In genomic region chr17:82767041-82767754, GRCh38 we compare ENCODE assay signal across 9 cellular contexts. TPM values are rescaled to one million over a fixed set of nuclear protein-coding genes. Genes with fewer than 3 reads are reported as not detected.
DNase-seq lines count a peak whose midpoint lies in the region; ATAC-seq and TF ChIP-seq lines count a peak whose summit lies in the region.
"Had no signal": no experiment of that assay in that cellular context is flagged by ENCODE, and none has a peak within 500 bp of the region (broad histone marks: within the 10 kb centered on the region; RNA-seq: fewer than 3 reads in every experiment).

No MANE protein-coding gene starts in this region.

- H3K9me3 Mint-ChIP-seq in CD4-positive, CD25-positive, alpha-beta regulatory T cell, result no peaks in the 10 kb centered on the region
- H3K9me3 Mint-ChIP-seq: IgD-negative memory B cell had no signal

- ATAC-seq in CD4-positive, CD25-positive, alpha-beta regulatory T cell (ENCODE audit: low read depth in 2 of 2), result no peak
- ATAC-seq in omental fat pad (ENCODE audit: low FRiP score) (no peak), GM18861 (IDR thresholded peaks at IDR 0.05; ENCODE audit: unreplicated experiment) (no peak), HG02642 (IDR thresholded peaks at IDR 0.05; ENCODE audit: poor library complexity, unreplicated experiment) (no peak)

- no peaks in the 10 kb centered on the region for H3K27me3 ChIP-seq in CD4-positive, CD25-positive, alpha-beta regulatory T cell (ENCODE audit: control insufficient read depth, insufficient read depth, low read length)
- no peaks in the 10 kb centered on the region for H3K27me3 ChIP-seq in WERI-Rb-1 (ENCODE audit: insufficient read depth, low read depth, severe bottlenecking)

- peaks cover 3 to 16% (median 9%) of the 10 kb centered on the region in 4 donors for H3K4me1 Mint-ChIP-seq in CD4-positive, CD25-positive, alpha-beta regulatory T cell

- H3K9me3 ChIP-seq in CD4-positive, CD25-positive, alpha-beta regulatory T cell (ENCODE audit: control insufficient read depth in 2 of 2, low read length in 2 of 2), result no peaks in the 10 kb centered on the region
- no peaks in the 10 kb centered on the region for H3K9me3 ChIP-seq in WERI-Rb-1 (ENCODE audit: severe bottlenecking)

- no peaks in the 10 kb centered on the region for H3K4me1 ChIP-seq in CD4-positive, CD25-positive, alpha-beta regulatory T cell (ENCODE audit: control insufficient read depth, insufficient read depth, low read length, poor library complexity, severe bottlenecking)

- H3K36me3 Mint-ChIP-seq in CD4-positive, CD25-positive, alpha-beta regulatory T cell, result peaks cover 39% of the 10 kb centered on the region

- DNase-seq in CD4-positive, CD25-positive, alpha-beta regulatory T cell, result peak in 1 of 3 donors; percentile 49
- peak; percentile 72 for DNase-seq in HuH-7 (ENCODE audit: low spot score)
- DNase-seq in WERI-Rb-1, result peak; percentile 85
- DNase-seq in fibroblast of gingiva (ENCODE audit: low read depth), result peak; percentile 29
- peak; percentile 49 for DNase-seq in omental fat pad (ENCODE audit: low spot score)
- no peak for DNase-seq in LoVo (ENCODE audit: low spot score)

- no peaks in the 10 kb centered on the region for H3K27me3 Mint-ChIP-seq in CD4-positive, CD25-positive, alpha-beta regulatory T cell
- H3K27me3 Mint-ChIP-seq: IgD-negative memory B cell had no signal

- peaks cover 38% of the 10 kb centered on the region for H3K36me3 ChIP-seq in CD4-positive, CD25-positive, alpha-beta regulatory T cell (ENCODE audit: control insufficient read depth, insufficient read depth, low read length)
- peaks cover 90% of the 10 kb centered on the region for H3K36me3 ChIP-seq in WERI-Rb-1

- TF ChIP-seq CTCF in WERI-Rb-1 (IDR thresholded peaks at IDR 0.05; ENCODE audit: low read depth, low read length) (peak; percentile 62), omental fat pad (IDR thresholded peaks at IDR 0.05) (no peak)

- no peak overlapping the region for H3K4me3 ChIP-seq in CD4-positive, CD25-positive, alpha-beta regulatory T cell (ENCODE audit: low read depth, low read length)
- H3K4me3 ChIP-seq in WERI-Rb-1 (ENCODE audit: low read depth, low read length), result no peak overlapping the region

- H3K27ac ChIP-seq in CD4-positive, CD25-positive, alpha-beta regulatory T cell (ENCODE audit: insufficient read depth, low read length, poor library complexity, severe bottlenecking), result no peak overlapping the region
- H3K27ac ChIP-seq in WERI-Rb-1, result no peak overlapping the region

- H3K4me3 Mint-ChIP-seq in CD4-positive, CD25-positive, alpha-beta regulatory T cell, result no peak overlapping the region
- H3K4me3 Mint-ChIP-seq: IgD-negative memory B cell had no signal

- peak overlapping the region in 2 of 3 donors; percentile 9 to 75 for H3K27ac Mint-ChIP-seq in CD4-positive, CD25-positive, alpha-beta regulatory T cell
- H3K27ac Mint-ChIP-seq: IgD-negative memory B cell had no signal

RNA-seq across cellular contexts. Expression of gene TBCD, which starts 15.3 kb away (rescaled TPM):
- total RNA-seq in CD4-positive, CD25-positive, alpha-beta regulatory T cell, result 86.4 TPM
- polyA plus RNA-seq in CD4-positive, CD25-positive, alpha-beta regulatory T cell, result 100 to 1,000 TPM in 1 of 4 donors, 10 to 100 TPM in 3; 39.2 to 146 (median 79.2) TPM
- total RNA-seq in omental fat pad, result 10 to 100 TPM; 30.5 to 94.3 (median 51.8) TPM

RNA-seq across cellular contexts. Expression of gene FN3K, which starts 31.8 kb away (rescaled TPM):
- 2.0 TPM for total RNA-seq in CD4-positive, CD25-positive, alpha-beta regulatory T cell
- under 1 TPM; 0.18 to 0.74 (median 0.25) TPM for polyA plus RNA-seq in CD4-positive, CD25-positive, alpha-beta regulatory T cell
- total RNA-seq in omental fat pad, result 10 to 100 TPM in 1 of 4 donors, 1 to 10 TPM in 3; 2.8 to 13.0 (median 7.5) TPM
- polyA plus RNA-seq: IgD-negative memory B cell had no signal

RNA-seq across cellular contexts. Expression of gene FN3KRP, which starts 50.7 kb away (rescaled TPM):
- 28.1 TPM for total RNA-seq in CD4-positive, CD25-positive, alpha-beta regulatory T cell
- polyA plus RNA-seq in CD4-positive, CD25-positive, alpha-beta regulatory T cell, result 10 to 100 TPM; 25.3 to 36.7 (median 34.0) TPM
- total RNA-seq in omental fat pad, result 10 to 100 TPM in 2 of 4 donors, 1 to 10 TPM in 2; 6.4 to 18.8 (median 12.3) TPM
